25 cellular contexts compared by ENCODE assay signal in genomic region chr5:30331534-30331933, GRCh38.
"Had no signal": no experiment of that assay in that cellular context is flagged by ENCODE, and none has a peak within 500 bp of the region (broad histone marks: within the 10 kb centered on the region; RNA-seq: fewer than 3 reads in every experiment).

No MANE protein-coding gene starts in this region.

- H3K27ac ChIP-seq: stomach, suprapubic skin, testis, thoracic aorta, thyroid gland, tibial artery, tibial nerve, transverse colon, upper lobe of left lung, upper lobe of right lung, uterus, vagina had no signal

- ATAC-seq: stimulated activated effector memory CD8-positive, alpha-beta T cell treated with anti-CD3 and anti-CD28 coated beads, Interleukin-12 subunit alpha, Interleukin-12 subunit beta, amount 100 ng/mL, for 72 hours; stimulated activated memory B cell treated with anti-CD40 and anti-IgM and Interleukin-4, amounts not matched to agents 10 μg/mL and 1 μg/mL and 100 μg/mL, for 72 hours; stimulated activated naive B cell treated with anti-CD40 and anti-IgM and Interleukin-4, amounts not matched to agents 10 μg/mL and 1 μg/mL and 100 μg/mL, for 72 hours; stimulated activated naive CD8-positive, alpha-beta T cell treated with anti-CD3 and anti-CD28 coated beads, Interleukin-15, amount 100 ng/mL, for 72 hours; stimulated activated naive CD8-positive, alpha-beta T cell treated with anti-CD3 and anti-CD28 coated beads, Interleukin-15, Interleukin-2, amounts not matched to agents 100 U/mL and 50 U/mL, for 24 hours; upper lobe of right lung had no signal

- H3K27me3 ChIP-seq: stomach, suprapubic skin, testis, thyroid gland, tibial artery, tibial nerve, transverse colon, upper lobe of left lung, upper lobe of right lung, uterus, vagina had no signal

- H3K9me3 ChIP-seq: suprapubic skin, testis, thoracic aorta, thyroid gland, tibial artery, transverse colon, upper lobe of left lung, upper lobe of right lung, uterus, vagina had no signal

- DNase-seq: stimulated activated CD4-positive, alpha-beta T cell treated with anti-CD3 and anti-CD28 coated beads, Interleukin-2, amount 100 ng/mL, for 48 hours; stimulated activated CD4-positive, alpha-beta T cell treated with anti-CD3 and anti-CD28 coated beads, Interleukin-4, amount 100 ng/mL, for 1 hour; stimulated activated CD4-positive, alpha-beta T cell treated with anti-CD3 and anti-CD28 coated beads, Interleukin-4, amount 100 ng/mL, for 24 hours; stimulated activated CD4-positive, alpha-beta T cell treated with anti-CD3 and anti-CD28 coated beads, Interleukin-4, amount 100 ng/mL, for 4 hours; stimulated activated CD8-positive, alpha-beta memory T cell treated with anti-CD3 and anti-CD28 coated beads, Interleukin-4, amount 100 ng/mL, for 48 hours; stimulated activated naive B cell treated with anti-CD40 and anti-IgM and Interleukin-4, amounts not matched to agents 10 μg/mL and 1 μg/mL and 100 μg/mL, for 72 hours; stimulated activated naive CD4-positive, alpha-beta T cell; stimulated activated naive CD4-positive, alpha-beta T cell treated with Interleukin-2 at 50 U/mL for 16 hours; stimulated activated naive CD8-positive, alpha-beta T cell treated with anti-CD3 and anti-CD28 coated beads, Interleukin-15, amount 100 ng/mL, for 72 hours; stimulated activated naive CD8-positive, alpha-beta T cell treated with anti-CD3 and anti-CD28 coated beads, Interleukin-15, Interleukin-2, amounts not matched to agents 100 U/mL and 50 U/mL, for 24 hours; stomach; substantia nigra; testis; thyroid gland; tibial artery; transverse colon; upper lobe of left lung; upper lobe of right lung; uterus had no signal

- H3K36me3 ChIP-seq: stomach, suprapubic skin, thoracic aorta, thyroid gland, tibial artery, tibial nerve, transverse colon, upper lobe of left lung, upper lobe of right lung, uterus, vagina had no signal

- H3K4me1 ChIP-seq: stomach, suprapubic skin, testis, thyroid gland, tibial artery, tibial nerve, transverse colon, upper lobe of left lung, upper lobe of right lung, uterus, vagina had no signal

- H3K4me3 ChIP-seq: stomach, suprapubic skin, testis, thoracic aorta, thyroid gland, tibial artery, tibial nerve, transverse colon, upper lobe of left lung, upper lobe of right lung, uterus, vagina had no signal
